In genomic region chr2:216650607-216651229, GRCh38 we compare ENCODE assay signal across 1 cellular context.
TF ChIP-seq lines count a peak whose summit lies in the region.

No MANE protein-coding gene starts in this region.

TF ChIP-seq in HepG2, 621 proteins besides CTCF, POLR2A, EP300 and RAD21 (continued from another document):
- peak; percentile 74; the same call in 1 of the 2 replicates for TF ChIP-seq ARID5B (CRISPR knock-in tag; IDR thresholded peaks at IDR 0.05)
- TF ChIP-seq FOXA3 (CRISPR knock-in tag; IDR thresholded peaks at IDR 0.05) = peak; percentile 18; the same call in 1 of the 2 replicates
- no peak for TF ChIP-seq ZNF124 (CRISPR knock-in tag; IDR thresholded peaks at IDR 0.05)
- no peak for TF ChIP-seq ZNF674 (CRISPR knock-in tag; IDR thresholded peaks at IDR 0.05; ENCODE audit: low read depth)
- TF ChIP-seq MXD4 (CRISPR knock-in tag; IDR thresholded peaks at IDR 0.05) = 0 out of 2 replicates have a peak, but pooled peaks have one; percentile 23
- TF ChIP-seq ZGPAT (CRISPR knock-in tag; IDR thresholded peaks at IDR 0.05) = peak; percentile 38; the same call in 1 of the 2 replicates
- TF ChIP-seq ZNF329 (CRISPR knock-in tag; IDR thresholded peaks at IDR 0.05; ENCODE audit: low read depth) = no peak
- TF ChIP-seq ZNF619 (CRISPR knock-in tag; IDR thresholded peaks at IDR 0.05) = 0 out of 2 replicates have a peak, but pooled peaks have one; percentile 21
- TF ChIP-seq FOSL2 (CRISPR knock-in tag; IDR thresholded peaks at IDR 0.05) = peak; percentile 31; the same call in 1 of the 2 replicates
- no peak for TF ChIP-seq MED13 (CRISPR knock-in tag; IDR thresholded peaks at IDR 0.05)
- TF ChIP-seq ZMYM4 (CRISPR knock-in tag; IDR thresholded peaks at IDR 0.05) = 0 out of 2 replicates have a peak, but pooled peaks have one; percentile 23
- TF ChIP-seq RXRB (CRISPR knock-in tag; IDR thresholded peaks at IDR 0.05; ENCODE audit: borderline replicate concordance) = peak; percentile 76
- peak; percentile 93 for TF ChIP-seq NR2F2 (IDR thresholded peaks at IDR 0.05; ENCODE audit: borderline replicate concordance, low read depth)
- TF ChIP-seq ZFP1 (CRISPR knock-in tag; IDR thresholded peaks at IDR 0.05) = peak; percentile 41; the same call in 1 of the 2 replicates
- TF ChIP-seq SKI (IDR thresholded peaks at IDR 0.05; ENCODE audit: partially characterized antibody) = peak; percentile 15
- TF ChIP-seq ZFP91 (CRISPR knock-in tag; IDR thresholded peaks at IDR 0.05; ENCODE audit: borderline replicate concordance) = no peak
- TF ChIP-seq ZNF879 (CRISPR knock-in tag; IDR thresholded peaks at IDR 0.05) = no peak
- TF ChIP-seq TFAP4 (IDR thresholded peaks at IDR 0.05; ENCODE audit: borderline replicate concordance, low read depth) = peak; percentile 23; the same call in 1 of the 2 replicates
- TF ChIP-seq ZNF503 (CRISPR knock-in tag; IDR thresholded peaks at IDR 0.05) = 0 out of 2 replicates have a peak, but pooled peaks have one; percentile 26
- no peak for TF ChIP-seq ZNF563 (CRISPR knock-in tag; IDR thresholded peaks at IDR 0.05)
- TF ChIP-seq ZNF788 (CRISPR knock-in tag; IDR thresholded peaks at IDR 0.05; ENCODE audit: borderline replicate concordance) = peak; percentile 35; the same call in 1 of the 2 replicates
- TF ChIP-seq PHB2 (IDR thresholded peaks at IDR 0.05; ENCODE audit: partially characterized antibody) = no peak
- no peak for TF ChIP-seq ZBTB2 (CRISPR knock-in tag; IDR thresholded peaks at IDR 0.05; ENCODE audit: low read depth)
- TF ChIP-seq MNT (IDR thresholded peaks at IDR 0.05) = no peak
- no peak for TF ChIP-seq GPN1 (CRISPR knock-in tag; IDR thresholded peaks at IDR 0.05; ENCODE audit: borderline replicate concordance)
